Comparison of ENCODE assay signal across 12 cellular contexts in the genomic region with DNA sequence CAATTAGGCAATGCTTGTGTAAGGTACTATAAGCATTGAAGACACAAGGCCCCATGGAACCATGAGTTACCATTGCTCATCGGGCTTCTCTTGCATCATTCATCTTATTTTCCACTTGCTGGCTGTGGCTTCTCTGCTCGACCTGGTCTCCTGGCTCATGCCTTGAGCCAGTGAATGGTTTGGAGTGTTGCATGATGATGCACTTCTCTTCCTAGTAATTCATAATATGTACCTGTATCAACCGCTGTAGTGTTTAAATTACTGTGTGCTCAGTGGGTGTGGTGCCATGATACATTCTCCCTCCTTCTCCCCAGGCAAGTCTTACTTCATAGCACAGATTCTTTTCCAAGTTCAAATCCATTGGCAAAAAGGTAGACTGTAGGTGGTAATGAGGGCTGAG.
"Had no signal": no experiment of that assay in that cellular context is flagged by ENCODE, and none has a peak within 500 bp of the region (broad histone marks: within the 10 kb centered on the region; RNA-seq: fewer than 3 reads in every experiment).

No MANE protein-coding gene starts in this region.

- H3K9me3 ChIP-seq: gastroesophageal sphincter, psoas muscle, thoracic aorta, uterus had no signal

- H3K27ac ChIP-seq: brain microvascular endothelial cell, dorsolateral prefrontal cortex, gastroesophageal sphincter, psoas muscle, thoracic aorta, uterus had no signal

- H3K4me3 ChIP-seq: dorsolateral prefrontal cortex, gastroesophageal sphincter, psoas muscle, thoracic aorta, uterus had no signal

- H3K36me3 ChIP-seq: brain microvascular endothelial cell, gastroesophageal sphincter, thoracic aorta, uterus had no signal

- DNase-seq: activated CD4-positive, alpha-beta T cell treated with anti-CD3 and anti-CD28 coated beads, Interleukin-2, amount 50 U/mL, for 1 hour; activated CD4-positive, CD25-positive, alpha-beta regulatory T cell; activated effector memory CD4-positive, alpha-beta T cell treated with Interleukin-2 at 50 U/mL for 16 hours; amygdala; brain microvascular endothelial cell; dorsolateral prefrontal cortex; nephron progenitor cell; psoas muscle; stimulated activated CD4-positive, alpha-beta T cell treated with anti-CD3 and anti-CD28 coated beads, Interleukin-4, amount 100 ng/mL, for 24 hours; uterus had no signal

- H3K27me3 ChIP-seq: brain microvascular endothelial cell, dorsolateral prefrontal cortex, gastroesophageal sphincter, uterus had no signal

- H3K4me1 ChIP-seq: gastroesophageal sphincter, psoas muscle, uterus had no signal

- ATAC-seq: gastroesophageal sphincter, psoas muscle had no signal
